In genomic region chr7:132930881-132931280, GRCh38 we compare ENCODE assay signal across 1 cellular context.
TF ChIP-seq lines count a peak whose summit lies in the region.

No MANE protein-coding gene starts in this region.

TF ChIP-seq in GM23338, 12 proteins besides CTCF, POLR2A, EP300 and RAD21 (continued from another document):
- TF ChIP-seq ZNF331 (CRISPR knock-in tag; IDR thresholded peaks at IDR 0.05; ENCODE audit: low read depth), result no peak
- TF ChIP-seq STAT1 (IDR thresholded peaks at IDR 0.05; ENCODE audit: unreplicated experiment), result no peak
- no peak for TF ChIP-seq EZH2 (IDR thresholded peaks at IDR 0.05; ENCODE audit: low read depth, unreplicated experiment)
